Comparison of ENCODE assay signal across 17 cellular contexts in the genomic region with DNA sequence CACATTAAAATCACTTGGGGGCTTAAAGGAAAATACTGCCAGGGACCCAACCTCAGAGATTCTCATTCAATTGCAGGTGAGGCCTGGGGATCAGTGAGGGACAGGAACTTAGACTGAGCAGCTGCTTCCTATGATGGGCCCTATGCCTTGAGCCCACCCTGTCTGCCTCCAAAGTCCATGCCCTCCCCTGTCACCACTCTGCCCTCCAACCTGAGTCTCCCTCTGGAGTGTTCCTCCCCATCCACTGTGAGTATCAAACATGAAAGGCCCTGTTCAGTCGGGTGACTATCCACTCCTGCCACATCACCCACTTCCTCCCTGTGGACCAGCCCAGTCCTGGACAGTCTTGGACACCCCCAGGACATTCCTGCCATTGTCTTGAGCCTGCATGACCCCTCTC.
"Had no signal": no experiment of that assay in that cellular context is flagged by ENCODE, and none has a peak within 500 bp of the region (broad histone marks: within the 10 kb centered on the region; RNA-seq: fewer than 3 reads in every experiment).

No MANE protein-coding gene starts in this region.

- H3K27me3 ChIP-seq: colonic mucosa, heart left ventricle, right atrium auricular region, sigmoid colon, tibial artery, upper lobe of left lung, vagina had no signal

- H3K9me3 ChIP-seq: colonic mucosa, heart left ventricle, right atrium auricular region, sigmoid colon, tibial artery, upper lobe of left lung, vagina had no signal

- ATAC-seq: heart left ventricle; left colon; left ventricle myocardium superior; naive thymus-derived CD4-positive, alpha-beta T cell had no signal

- H3K4me1 ChIP-seq: right atrium auricular region, sigmoid colon, vagina had no signal

- DNase-seq: colonic mucosa; effector CD4-positive, alpha-beta T cell; heart left ventricle; hippocampal formation; left colon; left ventricle myocardium superior; mesendoderm; naive thymus-derived CD4-positive, alpha-beta T cell; nephron progenitor cell; sigmoid colon; stimulated activated CD4-positive, alpha-beta T cell treated with anti-CD3 and anti-CD28 coated beads, Interleukin-12 subunit alpha, Interleukin-12 subunit beta, amount 100 ng/mL, for 4 hours; stimulated activated naive CD4-positive, alpha-beta T cell treated with Interleukin-2 at 50 U/mL for 16 hours; tibial artery; upper lobe of left lung had no signal

- H3K36me3 Mint-ChIP-seq: naive thymus-derived CD4-positive, alpha-beta T cell had no signal

- H3K4me3 ChIP-seq: colonic mucosa, heart left ventricle, right atrium auricular region, sigmoid colon, skin epidermis, tibial artery, upper lobe of left lung, vagina had no signal

- H3K36me3 ChIP-seq: colonic mucosa, heart left ventricle, right atrium auricular region, sigmoid colon, tibial artery, upper lobe of left lung, vagina had no signal

- H3K9me3 Mint-ChIP-seq: naive thymus-derived CD4-positive, alpha-beta T cell; nephron progenitor cell had no signal

- H3K27ac Mint-ChIP-seq: naive thymus-derived CD4-positive, alpha-beta T cell; nephron progenitor cell had no signal

- H3K27ac ChIP-seq: colonic mucosa, heart left ventricle, right atrium auricular region, sigmoid colon, skin epidermis, tibial artery, upper lobe of left lung, vagina had no signal

- H3K4me3 Mint-ChIP-seq: nephron progenitor cell had no signal
